11 cellular contexts compared by ENCODE assay signal in the genomic region with DNA sequence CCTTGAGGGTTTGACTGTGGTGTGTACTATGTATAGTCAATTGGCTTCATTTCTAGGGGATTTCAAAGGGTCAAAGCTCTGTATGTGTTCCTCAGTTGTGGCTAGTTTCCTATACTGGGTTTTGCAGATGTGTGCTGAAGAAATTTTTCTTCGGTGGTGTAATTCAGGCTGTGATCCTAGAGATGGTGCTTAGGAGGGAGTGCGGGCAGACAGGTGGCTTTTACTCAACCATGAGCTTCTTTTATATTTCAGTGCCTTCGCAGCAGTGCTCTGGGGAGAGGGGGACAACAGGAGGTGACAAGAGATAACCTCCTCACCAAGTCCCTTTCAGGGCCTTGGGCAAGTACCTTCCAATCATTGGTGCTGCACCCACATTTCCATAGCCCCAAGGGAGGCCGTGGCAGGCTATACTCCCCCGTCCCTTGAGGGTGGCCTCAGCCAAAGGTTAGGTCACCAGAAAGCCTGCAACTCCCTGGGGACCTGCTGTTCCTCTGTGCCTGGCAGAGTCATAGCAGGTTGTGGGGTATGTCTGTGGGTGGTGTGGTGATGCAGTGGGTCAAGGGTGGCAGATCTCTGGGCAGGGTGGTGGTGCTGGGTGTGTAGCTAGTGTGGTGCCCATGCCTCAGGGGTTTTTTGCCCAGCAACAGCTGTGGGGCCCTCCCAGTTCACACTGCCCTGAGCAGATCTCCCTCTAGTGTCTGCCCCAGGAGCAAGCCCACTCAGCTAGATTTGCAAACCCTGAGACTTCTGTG. TPM values are rescaled to one million over a fixed set of nuclear protein-coding genes. Genes with fewer than 3 reads are reported as not detected.
DNase-seq lines count a peak whose midpoint lies in the region; ATAC-seq and TF ChIP-seq lines count a peak whose summit lies in the region.
"Had no signal": no experiment of that assay in that cellular context is flagged by ENCODE, and none has a peak within 500 bp of the region (broad histone marks: within the 10 kb centered on the region; RNA-seq: fewer than 3 reads in every experiment).

No MANE protein-coding gene starts in this region.

- no peak overlapping the region for H3K4ac ChIP-seq in neuronal stem cell (ENCODE audit: low read length)

- H3K4me1 Mint-ChIP-seq in progenitor cell of endocrine pancreas (ENCODE audit: low read depth), result no peaks in the 10 kb centered on the region

- H3K4me2 ChIP-seq in neuronal stem cell (ENCODE audit: insufficient read depth, low read length, poor library complexity, severe bottlenecking), result no peak overlapping the region

- H3K4me3 Mint-ChIP-seq in progenitor cell of endocrine pancreas (ENCODE audit: low read depth), result no peak overlapping the region

- no peak overlapping the region for H3K27ac ChIP-seq in neuronal stem cell (replicated peaks; ENCODE audit: low read length)
- H3K27ac ChIP-seq: heart right ventricle had no signal

- H3K9me3 ChIP-seq in neuronal stem cell (replicated peaks in 1 of 2; ENCODE audit: control insufficient read depth in 2 of 2, insufficient read depth in 1 of 2, low read depth in 1 of 2, low read length in 2 of 2) (no peaks in the 10 kb centered on the region), HAP-1 (no peaks in the 10 kb centered on the region)
- H3K9me3 ChIP-seq: heart right ventricle had no signal

- no peak overlapping the region for H2BK5ac ChIP-seq in neuronal stem cell (ENCODE audit: low read length)

- no peak overlapping the region for H3K4me3 ChIP-seq in neuronal stem cell (ENCODE audit: low read length in 2 of 2)
- H3K4me3 ChIP-seq in HAP-1, result no peak overlapping the region
- H3K4me3 ChIP-seq: heart right ventricle had no signal

- no peak overlapping the region for H2BK15ac ChIP-seq in neuronal stem cell (ENCODE audit: low read length)

- H2AK5ac ChIP-seq in neuronal stem cell (ENCODE audit: low read depth, low read length), result peak overlapping the region; percentile 54

- TF ChIP-seq CTCF in progenitor cell of endocrine pancreas (IDR thresholded peaks at IDR 0.05; ENCODE audit: unreplicated experiment), result no peak

- H2BK120ac ChIP-seq in neuronal stem cell (ENCODE audit: low read depth, low read length), result no peak overlapping the region

- no peaks in the 10 kb centered on the region for H3K79me1 ChIP-seq in neuronal stem cell (ENCODE audit: low read depth, low read length)

- H3K27ac Mint-ChIP-seq in progenitor cell of endocrine pancreas, result no peak overlapping the region

- peaks cover 3% of the 10 kb centered on the region for H3K27me3 Mint-ChIP-seq in progenitor cell of endocrine pancreas

- H3K36me3 Mint-ChIP-seq in progenitor cell of endocrine pancreas (ENCODE audit: insufficient read depth), result no peaks in the 10 kb centered on the region

- no peak overlapping the region for H3K14ac ChIP-seq in neuronal stem cell (ENCODE audit: low read length)

- no CpG with 5 or more reads among the region's 5 CpGs for WGBS in neuronal stem cell (ENCODE audit: extremely low coverage in 2 of 2, insufficient read length in 2 of 2, insufficient replicate concordance in 1 of 2), 2 donors

- H3K23ac ChIP-seq in neuronal stem cell (ENCODE audit: low read depth, low read length, poor library complexity), result peak overlapping the region; percentile 53

- no peaks in the 10 kb centered on the region for H3K36me3 ChIP-seq in neuronal stem cell (replicated peaks in 1 of 2; ENCODE audit: control insufficient read depth in 2 of 2, insufficient read depth in 2 of 2, low read length in 2 of 2)
- H3K36me3 ChIP-seq in HAP-1 (replicated peaks), result no peaks in the 10 kb centered on the region
- H3K36me3 ChIP-seq: heart right ventricle had no signal

- H2BK12ac ChIP-seq in neuronal stem cell (ENCODE audit: low read length), result no peak overlapping the region

- H3K9me3 Mint-ChIP-seq in progenitor cell of endocrine pancreas (ENCODE audit: low read depth), result no peaks in the 10 kb centered on the region

- peak overlapping the region; percentile 46 for H3K18ac ChIP-seq in neuronal stem cell (ENCODE audit: low read length)

- peaks cover 2 to 5% of the 10 kb centered on the region in 2 donors for H3K4me1 ChIP-seq in neuronal stem cell (ENCODE audit: control insufficient read depth in 2 of 2, insufficient read depth in 1 of 2, low read depth in 1 of 2, low read length in 2 of 2)
- peaks cover 5% of the 10 kb centered on the region for H3K4me1 ChIP-seq in HAP-1
- H3K4me1 ChIP-seq: heart right ventricle had no signal

- H2AFZ ChIP-seq in neuronal stem cell (ENCODE audit: low read length), result no peak overlapping the region

- H3K9ac ChIP-seq in neuronal stem cell (ENCODE audit: low read depth, low read length, poor library complexity), result no peak overlapping the region

- DNase-seq in neuronal stem cell (ENCODE audit: low spot score), result no peak
- no peak for DNase-seq in progenitor cell of endocrine pancreas (ENCODE audit: low spot score, unreplicated experiment)
- no peak for DNase-seq in activated naive CD4-positive, alpha-beta T cell treated with anti-CD3 and anti-CD28 coated beads, Interleukin-2, amount 50 U/mL, for 16 hours
- DNase-seq in dermis blood vessel endothelial cell, result no peak
- no peak for DNase-seq in HAP-1 (ENCODE audit: low spot score in 2 of 2)
- DNase-seq: caudate nucleus, DMS79, heart right ventricle had no signal

- H4K91ac ChIP-seq in neuronal stem cell (ENCODE audit: low read depth, low read length, poor library complexity), result peak overlapping the region; percentile 78

- H3K27me3 ChIP-seq in neuronal stem cell (ENCODE audit: control insufficient read depth in 3 of 3, insufficient read depth in 3 of 3, low read depth in 1 of 3, low read length in 3 of 3), result no peaks in the 10 kb centered on the region
- no peaks in the 10 kb centered on the region for H3K27me3 ChIP-seq in HAP-1 (ENCODE audit: low read depth)

- H4K8ac ChIP-seq in neuronal stem cell (ENCODE audit: low read depth, low read length), result no peak overlapping the region

- peak; percentile 57 for ATAC-seq in GM18520 (IDR thresholded peaks at IDR 0.05; ENCODE audit: unreplicated experiment)
- peak; percentile 58 for ATAC-seq in GM21576 (IDR thresholded peaks at IDR 0.05; ENCODE audit: unreplicated experiment)
- peak; percentile 67 for ATAC-seq in HG03354 (IDR thresholded peaks at IDR 0.05; ENCODE audit: poor library complexity, severe bottlenecking, unreplicated experiment)
- ATAC-seq: heart right ventricle had no signal

- in situ Hi-C loops in HAP-1 (cut with MboI; ENCODE audit: low sequenced_read_pairs), result no loop called here

RNA-seq across cellular contexts. Expression of a gene that starts 37.0 kb away (rescaled TPM):
- 42.8 TPM for polyA plus RNA-seq in neuronal stem cell (2013, experiment 1 of 2)
- 45.5 TPM for polyA plus RNA-seq in neuronal stem cell (2013, experiment 2 of 2)
- 30.9 and 31.3 TPM in 2 replicates for total RNA-seq in progenitor cell of endocrine pancreas
- total RNA-seq in dermis blood vessel endothelial cell, result 62.8 and 71.0 TPM in 2 replicates
